ENCODE assay signal across 8 cellular contexts in the genomic region with DNA sequence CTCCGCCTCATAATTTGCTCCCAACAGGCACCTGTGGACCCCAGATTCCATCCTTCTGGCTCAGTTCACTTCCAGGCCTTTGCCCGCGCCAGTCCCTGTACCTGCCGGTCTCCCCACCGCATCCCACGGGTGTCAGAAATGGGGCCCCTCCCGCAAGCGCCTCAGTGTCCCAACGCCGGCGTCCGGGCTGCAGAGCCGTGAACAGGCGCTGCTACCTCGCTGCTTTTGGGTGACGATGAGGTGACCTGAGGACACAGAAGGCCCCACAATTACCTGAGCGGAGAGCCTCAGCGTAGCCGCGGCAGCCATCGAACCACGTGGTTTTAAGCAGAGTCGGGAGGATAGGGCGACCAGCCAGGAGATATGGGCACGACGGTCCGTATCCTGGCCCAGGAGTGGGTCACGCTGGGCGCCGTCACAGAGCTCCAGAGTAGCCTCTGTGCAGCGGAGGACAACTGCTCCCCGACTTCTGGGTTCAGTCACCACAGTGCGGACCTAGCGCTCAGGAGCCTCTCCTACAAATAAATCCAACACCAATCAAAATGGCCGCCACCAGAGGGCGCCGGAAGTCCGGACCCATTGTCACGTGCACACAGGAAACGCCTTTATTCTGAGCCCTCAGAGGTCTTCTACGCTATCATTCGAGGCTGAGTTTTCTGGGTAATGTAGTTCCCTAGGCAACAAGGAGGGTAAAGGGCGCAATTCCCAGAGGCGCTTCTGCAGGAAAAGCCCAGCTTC. TPM values are rescaled to one million over a fixed set of nuclear protein-coding genes. Genes with fewer than 3 reads are reported as not detected.
DNase-seq lines count a peak whose midpoint lies in the region; ATAC-seq and TF ChIP-seq lines count a peak whose summit lies in the region.

A gene (minus strand): TSS at position 544 of the 738 bp plus-strand sequence. CDS start 235 bp downstream, at position 309.

- in situ Hi-C loops in transverse colon (cut with MboI; ENCODE audit: low pct_ligation_motif_present in 1 of 4, low pct_unique_long_range_greater_than_20kb in 1 of 4, low sequenced_read_pairs in 3 of 4): no loop called here

- peaks cover 43% of the 10 kb centered on the region for H3K4me1 ChIP-seq in left ventricle myocardium inferior
- H3K4me1 ChIP-seq in transverse colon: peaks cover 0 to 21% (median 10%) of the 10 kb centered on the region in 4 donors

- intact Hi-C loops in T-helper 1 cell treated with Interleukin-12 subunit alpha and Interleukin-12 subunit beta and Interleukin-4 antibody, amounts not matched to agents 30 ng/mL and 1 ng/mL, for 36 hours (cut with micrococcal nuclease): loop anchor here (1.0 to 10.0 kb wide), 3 partner anchors 39 to 266 kb away; a partner anchor contains a TSS
- intact Hi-C loops in left ventricle myocardium inferior (cut with micrococcal nuclease) (no loop called here), posterior cingulate gyrus (cut with DNase I) (no loop called here), transverse colon (cut with DNase I; ENCODE audit: low total_unique reads) (no loop called here)

- H3K27ac ChIP-seq in left ventricle myocardium inferior (replicated peaks) (peak within 1 kb of the TSS; percentile 85), transverse colon (peak within 1 kb of the TSS; percentile 74 to 85 (median 80))

- peaks cover 20% of the 10 kb centered on the region for H3K36me3 ChIP-seq in left ventricle myocardium inferior
- peaks cover 0 to 17% (median 8%) of the 10 kb centered on the region in 4 donors for H3K36me3 ChIP-seq in transverse colon

- DNase-seq in amniotic epithelial cell (ENCODE audit: low read depth): peak; percentile 89
- peak; percentile 86 for DNase-seq in left ventricle myocardium inferior
- peak; percentile 64 to 97 (median 88) for DNase-seq in posterior cingulate gyrus
- peak; percentile 86 for DNase-seq in transverse colon
- DNase-seq in NCI-H1436 treated with DMSO at 0.1 percent for 48 hours (lab: John Stamatoyannopoulos, UW): no peak

- peak within 1 kb of the TSS; percentile 98 for H3K4me3 ChIP-seq in GM12875 (ENCODE audit: low read depth, low read length)
- peak within 1 kb of the TSS; percentile 79 for H3K4me3 ChIP-seq in left ventricle myocardium inferior
- peak within 1 kb of the TSS; percentile 49 to 72 (median 57) for H3K4me3 ChIP-seq in transverse colon

- H3K9me3 ChIP-seq in left ventricle myocardium inferior (replicated peaks) (peaks cover 9% of the 10 kb centered on the region), transverse colon (peaks cover 14 to 31% of the 10 kb centered on the region in 2 donors)

- TF ChIP-seq POLR2A in transverse colon (IDR thresholded peaks at IDR 0.05): peak; percentile 37

- no peak for TF ChIP-seq EP300 in transverse colon (IDR thresholded peaks at IDR 0.05; ENCODE audit: low read depth)

- no peak for TF ChIP-seq CTCF in GM12875 (IDR thresholded peaks at IDR 0.05; ENCODE audit: borderline replicate concordance, insufficient read depth, low read depth, low read length)
- peak; percentile 45 for TF ChIP-seq CTCF in left ventricle myocardium inferior (IDR thresholded peaks at IDR 0.05; ENCODE audit: borderline replicate concordance)
- peak; percentile 32 to 66 (median 53) for TF ChIP-seq CTCF in transverse colon (IDR thresholded peaks at IDR 0.05)

- 0 to 7% methylated on average over 12 to 44 of the region's 44 CpGs for WGBS in transverse colon (ENCODE audit: low coverage in 1 of 2), 2 donors

- H3K27me3 ChIP-seq in left ventricle myocardium inferior (ENCODE audit: low read depth) (no peaks in the 10 kb centered on the region), transverse colon (no peaks in the 10 kb centered on the region)

- peak; percentile 77 for ATAC-seq in HG03159 (IDR thresholded peaks at IDR 0.05; ENCODE audit: unreplicated experiment)

RNA-seq across cellular contexts. Expression of the gene that starts here (rescaled TPM):
- 12.5 and 12.9 TPM in 2 replicates for total RNA-seq in T-helper 1 cell treated with Interleukin-12 subunit alpha and Interleukin-12 subunit beta and Interleukin-4 antibody, amounts not matched to agents 30 ng/mL and 1 ng/mL, for 36 hours
- total RNA-seq in left ventricle myocardium inferior: 11.2 TPM
- 10 to 100 TPM; 11.5 to 25.1 (median 19.7) TPM for total RNA-seq in transverse colon
